In genomic region chr19:5953680-5954213, GRCh38 we compare ENCODE assay signal across 1 cellular context.
TF ChIP-seq lines count a peak whose summit lies in the region.

No MANE protein-coding gene starts in this region.

TF ChIP-seq in K562, 482 proteins besides CTCF, POLR2A, EP300 and RAD21 (continued from another document and continues in another):
- TF ChIP-seq CHD1 (IDR thresholded peaks at IDR 0.05; ENCODE audit: low read length) (peak; percentile 31), HBP1 (CRISPR knock-in tag; IDR thresholded peaks at IDR 0.05) (peak; percentile 78; the same call in 1 of the 2 replicates), L3MBTL2 (IDR thresholded peaks at IDR 0.05) (peak; percentile 14; the same call in 1 of the 2 replicates), SIRT6 (IDR thresholded peaks at IDR 0.05; ENCODE audit: low read depth, low read length) (no peak), E2F6 (IDR thresholded peaks at IDR 0.05; ENCODE audit: borderline replicate concordance in 1 of 2, extremely low read depth in 1 of 2, insufficient read depth in 1 of 2, insufficient read length in 1 of 2, low read depth in 1 of 2, low read length in 1 of 2, poor library complexity in 1 of 2, severe bottlenecking in 1 of 2) (no peak), NR2F6 (CRISPR knock-in tag; IDR thresholded peaks at IDR 0.05) (no peak), ZNF239 (CRISPR knock-in tag; IDR thresholded peaks at IDR 0.05) (no peak), ZNF696 (CRISPR knock-in tag; conservative IDR thresholded peaks at IDR 0.05) (no peak), U2AF2 (optimal IDR thresholded peaks at IDR 0.05; ENCODE audit: low read depth, low read length) (no peak), NR2C1 (IDR thresholded peaks at IDR 0.05) (no peak), NR2C1 (tag; IDR thresholded peaks at IDR 0.05) (no peak), CUX1 (CRISPR knock-in tag; IDR thresholded peaks at IDR 0.05) (no peak), CCNT2 (IDR thresholded peaks at IDR 0.05; ENCODE audit: borderline replicate concordance, extremely low read depth, insufficient read length, low read depth, low read length) (no peak), ZNF79 (CRISPR knock-in tag; IDR thresholded peaks at IDR 0.05; ENCODE audit: low read depth) (no peak), ZNF431 (CRISPR knock-in tag; IDR thresholded peaks at IDR 0.05) (no peak), POLR2B (IDR thresholded peaks at IDR 0.05; ENCODE audit: low read depth, partially characterized antibody) (no peak), ZNF41 (CRISPR knock-in tag; conservative IDR thresholded peaks at IDR 0.05) (no peak), ZNF280B (CRISPR knock-in tag; IDR thresholded peaks at IDR 0.05) (no peak), ILK (tag; IDR thresholded peaks at IDR 0.05; ENCODE audit: borderline replicate concordance, low read depth) (no peak), ZNF232 (CRISPR knock-in tag; IDR thresholded peaks at IDR 0.05) (no peak), ZNF184 (CRISPR knock-in tag; IDR thresholded peaks at IDR 0.05) (no peak), ZNF395 (CRISPR knock-in tag; IDR thresholded peaks at IDR 0.05) (peak; percentile 53), ZBTB9 (CRISPR knock-in tag; IDR thresholded peaks at IDR 0.05) (peak; percentile 60; the same call in 1 of the 2 replicates), NCOA6 (IDR thresholded peaks at IDR 0.05) (no peak), NFE2L1 (tag; IDR thresholded peaks at IDR 0.05; ENCODE audit: borderline replicate concordance, low read depth) (peak; percentile 72; the same call in 1 of the 2 replicates), ELF4 (CRISPR knock-in tag; IDR thresholded peaks at IDR 0.05) (0 out of 2 replicates have a peak, but pooled peaks have one; percentile 5), ELK1 (CRISPR knock-in tag; IDR thresholded peaks at IDR 0.05) (no peak), NR0B1 (IDR thresholded peaks at IDR 0.05; ENCODE audit: partially characterized antibody) (no peak), PKNOX1 (IDR thresholded peaks at IDR 0.05) (peak; percentile 37), NCOA2 (IDR thresholded peaks at IDR 0.05; ENCODE audit: partially characterized antibody in 2 of 2) (no peak), STAT6 (CRISPR knock-in tag; IDR thresholded peaks at IDR 0.05) (no peak)
